Comparison of ENCODE assay signal across 23 cellular contexts in genomic region chr4:88981571-88981970, GRCh38.
DNase-seq lines count a peak whose midpoint lies in the region; ATAC-seq, FAIRE-seq and TF ChIP-seq lines count a peak whose summit lies in the region.
"Had no signal": no experiment of that assay in that cellular context is flagged by ENCODE, and none has a peak within 500 bp of the region (broad histone marks: within the 10 kb centered on the region; RNA-seq: fewer than 3 reads in every experiment).

No MANE protein-coding gene starts in this region.

- peak overlapping the region; percentile 49 for H3K27ac Mint-ChIP-seq in chondrocyte (ENCODE audit: unreplicated experiment)
- no peak overlapping the region for H3K27ac Mint-ChIP-seq in stimulated activated naive CD8-positive, alpha-beta T cell treated with anti-CD3 and anti-CD28 coated beads, Interleukin-15, amount 100 ng/mL, for 72 hours
- H3K27ac Mint-ChIP-seq in activated CD8-positive, alpha-beta T cell treated with anti-CD3 and anti-CD28 coated beads, Interleukin-2, amount 10 ng/mL, durations not matched to agents 7 days and 5 days, result no peak overlapping the region
- H3K27ac Mint-ChIP-seq: B cell, CD14-positive monocyte had no signal

- no peaks in the 10 kb centered on the region for H3K36me3 Mint-ChIP-seq in chondrocyte (ENCODE audit: low read depth)
- no peaks in the 10 kb centered on the region for H3K36me3 Mint-ChIP-seq in activated CD8-positive, alpha-beta T cell treated with anti-CD3 and anti-CD28 coated beads, Interleukin-2, amount 10 ng/mL, durations not matched to agents 7 days and 5 days (ENCODE audit: low read depth)
- H3K36me3 Mint-ChIP-seq: CD14-positive monocyte had no signal

- H3K4me1 Mint-ChIP-seq in chondrocyte (ENCODE audit: low read depth), result peaks cover 18% of the 10 kb centered on the region
- no peaks in the 10 kb centered on the region for H3K4me1 Mint-ChIP-seq in stimulated activated naive CD8-positive, alpha-beta T cell treated with anti-CD3 and anti-CD28 coated beads, Interleukin-15, amount 100 ng/mL, for 72 hours
- no peaks in the 10 kb centered on the region for H3K4me1 Mint-ChIP-seq in activated CD8-positive, alpha-beta T cell treated with anti-CD3 and anti-CD28 coated beads, Interleukin-2, amount 10 ng/mL, durations not matched to agents 7 days and 5 days (ENCODE audit: low read depth)
- H3K4me1 Mint-ChIP-seq: B cell had no signal

- CTCF ChIA-PET in AG04449 (lab: Yijun Ruan, JAX), result no interaction called here
- CTCF ChIA-PET in activated CD8-positive, alpha-beta T cell treated with anti-CD3 and anti-CD28 coated beads, Interleukin-2, amount 10 ng/mL, durations not matched to agents 7 days and 5 days (lab: Charles Lee), result interaction anchor here (0.6 kb wide), 1 partner anchor 147 kb away, joined by 3 read pairs; no protein-coding TSS in a partner anchor

- POLR2A ChIA-PET in AG04449 (lab: Yijun Ruan, JAX), result no interaction called here
- POLR2A ChIA-PET in activated CD8-positive, alpha-beta T cell treated with anti-CD3 and anti-CD28 coated beads, Interleukin-2, amount 10 ng/mL, durations not matched to agents 7 days and 5 days (lab: Charles Lee), result no interaction called here

- no peak overlapping the region for H3K4me3 ChIP-seq in AG04449 (ENCODE audit: low read depth, low read length)

- FAIRE-seq in GM19239 (lab: Jason Lieb, UNC), result peak; percentile 31
- FAIRE-seq: D721Med, H1 had no signal

- no peak for ATAC-seq in stimulated activated naive CD8-positive, alpha-beta T cell treated with anti-CD3 and anti-CD28 coated beads, Interleukin-15, amount 100 ng/mL, for 72 hours
- ATAC-seq in GM18502 (IDR thresholded peaks at IDR 0.05; ENCODE audit: poor library complexity, unreplicated experiment) (no peak), GM19455 (IDR thresholded peaks at IDR 0.05; ENCODE audit: unreplicated experiment) (no peak)
- ATAC-seq in activated CD8-positive, alpha-beta T cell treated with anti-CD3 and anti-CD28 coated beads, Interleukin-2, amount 10 ng/mL, durations not matched to agents 7 days and 5 days, result no peak
- ATAC-seq: Right ventricle myocardium inferior had no signal

- TF ChIP-seq CTCF in AG04449 (IDR thresholded peaks at IDR 0.05; ENCODE audit: insufficient read depth, low read length, missing control alignments) (no peak), chondrocyte (IDR thresholded peaks at IDR 0.05) (no peak)

- no peaks in the 10 kb centered on the region for H3K27me3 Mint-ChIP-seq in chondrocyte (ENCODE audit: low read depth)
- H3K27me3 Mint-ChIP-seq in stimulated activated naive CD8-positive, alpha-beta T cell treated with anti-CD3 and anti-CD28 coated beads, Interleukin-15, amount 100 ng/mL, for 72 hours, result no peaks in the 10 kb centered on the region
- H3K27me3 Mint-ChIP-seq in activated CD8-positive, alpha-beta T cell treated with anti-CD3 and anti-CD28 coated beads, Interleukin-2, amount 10 ng/mL, durations not matched to agents 7 days and 5 days (ENCODE audit: low read depth), result peaks cover 4% of the 10 kb centered on the region
- H3K27me3 Mint-ChIP-seq: B cell had no signal

- H3K9me3 Mint-ChIP-seq in chondrocyte (ENCODE audit: low read depth), result no peaks in the 10 kb centered on the region
- H3K9me3 Mint-ChIP-seq in stimulated activated naive CD8-positive, alpha-beta T cell treated with anti-CD3 and anti-CD28 coated beads, Interleukin-15, amount 100 ng/mL, for 72 hours, result no peaks in the 10 kb centered on the region
- H3K9me3 Mint-ChIP-seq in activated CD8-positive, alpha-beta T cell treated with anti-CD3 and anti-CD28 coated beads, Interleukin-2, amount 10 ng/mL, durations not matched to agents 7 days and 5 days (ENCODE audit: insufficient read depth), result no peaks in the 10 kb centered on the region
- H3K9me3 Mint-ChIP-seq: CD14-positive monocyte had no signal

- H3K4me3 Mint-ChIP-seq in chondrocyte (ENCODE audit: unreplicated experiment), result no peak overlapping the region
- H3K4me3 Mint-ChIP-seq in stimulated activated naive CD8-positive, alpha-beta T cell treated with anti-CD3 and anti-CD28 coated beads, Interleukin-15, amount 100 ng/mL, for 72 hours, result no peak overlapping the region
- no peak overlapping the region for H3K4me3 Mint-ChIP-seq in activated CD8-positive, alpha-beta T cell treated with anti-CD3 and anti-CD28 coated beads, Interleukin-2, amount 10 ng/mL, durations not matched to agents 7 days and 5 days
- H3K4me3 Mint-ChIP-seq: B cell, CD14-positive monocyte had no signal

- DNase-seq in AG04449 (ENCODE audit: low read depth, low spot score) (peak; percentile 14), GM19239 (ENCODE audit: insufficient read length, low spot score) (no peak), NCI-H226 (peak; percentile 55), chondrocyte (ENCODE audit: low spot score) (no peak)
- DNase-seq in stimulated activated naive CD8-positive, alpha-beta T cell treated with anti-CD3 and anti-CD28 coated beads, Interleukin-15, amount 100 ng/mL, for 72 hours, result no peak
- DNase-seq in activated CD8-positive, alpha-beta T cell treated with anti-CD3 and anti-CD28 coated beads, Interleukin-2, amount 10 ng/mL, durations not matched to agents 7 days and 5 days, result no peak
- DNase-seq: DMS79, KG1, NCI-H1092, NCI-H1436, NCI-H187 treated with DMSO at 0.1 percent for 48 hours, NCI-H2107, NCI-H2227 treated with DMSO at 0.1 percent for 48 hours, NCI-H510A treated with DMSO at 0.1 percent for 48 hours, NCI-H748 treated with DMSO at 0.1 percent for 48 hours, OCI-M1 had no signal

Comparison
In these comparisons a context has a peak if more than half of its experiments do, and no peak if none do; other contexts are left out.
1. DNase-seq: peak in AG04449 (single experiment) and NCI-H226 (single experiment); none in GM19239 (single experiment), chondrocyte (single experiment), stimulated activated naive CD8-positive, alpha-beta T cell treated with anti-CD3 and anti-CD28 coated beads, Interleukin-15, amount 100 ng/mL, for 72 hours (0 of 2) and activated CD8-positive, alpha-beta T cell treated with anti-CD3 and anti-CD28 coated beads, Interleukin-2, amount 10 ng/mL, durations not matched to agents 7 days and 5 days (single experiment).